ENCODE assay signal across 9 cellular contexts in genomic region chr1:228236744-228237143, GRCh38. TPM values are rescaled to one million over a fixed set of nuclear protein-coding genes. Genes with fewer than 3 reads are reported as not detected.
DNase-seq lines count a peak whose midpoint lies in the region; ATAC-seq and TF ChIP-seq lines count a peak whose summit lies in the region.
"Had no signal": no experiment of that assay in that cellular context is flagged by ENCODE, and none has a peak within 500 bp of the region (broad histone marks: within the 10 kb centered on the region; RNA-seq: fewer than 3 reads in every experiment).

No MANE protein-coding gene starts in this region.

- ATAC-seq in stimulated activated naive CD8-positive, alpha-beta T cell treated with anti-CD3 and anti-CD28 coated beads, Interleukin-15, amount 100 ng/mL, for 72 hours, result peak; percentile 64
- ATAC-seq in HG03039 (IDR thresholded peaks at IDR 0.05; ENCODE audit: unreplicated experiment), result no peak

- no peaks in the 10 kb centered on the region for H4K20me1 ChIP-seq in OCI-LY3 (ENCODE audit: insufficient read depth, low read length)

- CTCF ChIA-PET in activated naive CD4-positive, alpha-beta T cell treated with anti-CD3 and anti-CD28 coated beads, Interleukin-2, amount 10 ng/mL, durations not matched to agents 7 days and 5 days (lab: Charles Lee), result no interaction called here

- peaks cover 45% of the 10 kb centered on the region for H3K36me3 Mint-ChIP-seq in activated naive CD4-positive, alpha-beta T cell treated with anti-CD3 and anti-CD28 coated beads, Interleukin-2, amount 10 ng/mL, durations not matched to agents 7 days and 5 days

- peak; percentile 41 for TF ChIP-seq CTCF in OCI-LY3 (IDR thresholded peaks at IDR 0.05; ENCODE audit: low read depth, low read length)
- peak; percentile 73 for TF ChIP-seq CTCF in fibroblast of villous mesenchyme (IDR thresholded peaks at IDR 0.05; ENCODE audit: insufficient read depth, low read depth, low read length)

- DNase-seq in activated naive CD4-positive, alpha-beta T cell treated with Interleukin-2 at 50 U/mL for 16 hours, result peak; percentile 21
- no peak for DNase-seq in activated naive CD4-positive, alpha-beta T cell treated with anti-CD3 and anti-CD28 coated beads, Interleukin-2, amount 10 ng/mL, durations not matched to agents 7 days and 5 days
- peak; percentile 62 for DNase-seq in fibroblast of villous mesenchyme (ENCODE audit: low read depth)
- no peak for DNase-seq in stimulated activated naive CD8-positive, alpha-beta T cell treated with anti-CD3 and anti-CD28 coated beads, Interleukin-15, amount 100 ng/mL, for 72 hours
- DNase-seq in activated gamma-delta T cell treated with Interleukin-2 at 50 U/mL for 16 hours, result no peak
- no peak for DNase-seq in NCI-H187 (lab: John Stamatoyannopoulos, UW)

- no peak overlapping the region for H3K27ac Mint-ChIP-seq in activated naive CD4-positive, alpha-beta T cell treated with anti-CD3 and anti-CD28 coated beads, Interleukin-2, amount 10 ng/mL, durations not matched to agents 7 days and 5 days
- H3K27ac Mint-ChIP-seq in stimulated activated naive CD8-positive, alpha-beta T cell treated with anti-CD3 and anti-CD28 coated beads, Interleukin-15, amount 100 ng/mL, for 72 hours, result no peak overlapping the region
- H3K27ac Mint-ChIP-seq: activated naive CD4-positive, alpha-beta T cell treated with anti-CD3 and anti-CD28 coated beads, Interleukin-2, amount 50 U/mL, for 24 hours had no signal

- no peaks in the 10 kb centered on the region for H3K79me2 ChIP-seq in OCI-LY3 (ENCODE audit: low read length)

- H3K27me3 ChIP-seq in OCI-LY3 (ENCODE audit: low read depth, low read length), result 0 out of 2 replicates have a peak, but pooled peaks cover 3% of the 10 kb centered on the region

- no peaks in the 10 kb centered on the region for H3K4me1 ChIP-seq in OCI-LY3 (ENCODE audit: low read length)

- H3K36me3 ChIP-seq in OCI-LY3 (replicated peaks; ENCODE audit: low read depth, low read length), result no peaks in the 10 kb centered on the region

- no peaks in the 10 kb centered on the region for H3K27me3 Mint-ChIP-seq in activated naive CD4-positive, alpha-beta T cell treated with anti-CD3 and anti-CD28 coated beads, Interleukin-2, amount 10 ng/mL, durations not matched to agents 7 days and 5 days
- no peaks in the 10 kb centered on the region for H3K27me3 Mint-ChIP-seq in stimulated activated naive CD8-positive, alpha-beta T cell treated with anti-CD3 and anti-CD28 coated beads, Interleukin-15, amount 100 ng/mL, for 72 hours
- H3K27me3 Mint-ChIP-seq: activated naive CD4-positive, alpha-beta T cell treated with anti-CD3 and anti-CD28 coated beads, Interleukin-2, amount 50 U/mL, for 24 hours had no signal

- H3K9me3 ChIP-seq in OCI-LY3 (ENCODE audit: insufficient read depth, low read length), result peaks cover 5% of the 10 kb centered on the region

- no peak overlapping the region for H3K9ac ChIP-seq in OCI-LY3 (ENCODE audit: low read length)

- no peaks in the 10 kb centered on the region for H3K4me1 Mint-ChIP-seq in activated naive CD4-positive, alpha-beta T cell treated with anti-CD3 and anti-CD28 coated beads, Interleukin-2, amount 10 ng/mL, durations not matched to agents 7 days and 5 days
- H3K4me1 Mint-ChIP-seq in stimulated activated naive CD8-positive, alpha-beta T cell treated with anti-CD3 and anti-CD28 coated beads, Interleukin-15, amount 100 ng/mL, for 72 hours, result peaks cover 5% of the 10 kb centered on the region

- peaks cover 57% of the 10 kb centered on the region for H3K9me3 Mint-ChIP-seq in activated naive CD4-positive, alpha-beta T cell treated with anti-CD3 and anti-CD28 coated beads, Interleukin-2, amount 10 ng/mL, durations not matched to agents 7 days and 5 days
- H3K9me3 Mint-ChIP-seq in stimulated activated naive CD8-positive, alpha-beta T cell treated with anti-CD3 and anti-CD28 coated beads, Interleukin-15, amount 100 ng/mL, for 72 hours, result peaks cover 35 to 52% of the 10 kb centered on the region in 2 donors

- no peak overlapping the region for H3K4me2 ChIP-seq in OCI-LY3 (ENCODE audit: low read length)

- no peak overlapping the region for H2AFZ ChIP-seq in OCI-LY3 (ENCODE audit: low read depth, low read length)

- H3K27ac ChIP-seq in OCI-LY3 (ENCODE audit: low read length), result no peak overlapping the region

- H3K4me3 ChIP-seq in OCI-LY3 (ENCODE audit: low read length), result no peak overlapping the region
- H3K4me3 ChIP-seq in fibroblast of villous mesenchyme (ENCODE audit: low read depth, low read length), result no peak overlapping the region

- no peak overlapping the region for H3K4me3 Mint-ChIP-seq in activated naive CD4-positive, alpha-beta T cell treated with anti-CD3 and anti-CD28 coated beads, Interleukin-2, amount 10 ng/mL, durations not matched to agents 7 days and 5 days
- H3K4me3 Mint-ChIP-seq in stimulated activated naive CD8-positive, alpha-beta T cell treated with anti-CD3 and anti-CD28 coated beads, Interleukin-15, amount 100 ng/mL, for 72 hours, result no peak overlapping the region
- H3K4me3 Mint-ChIP-seq: activated naive CD4-positive, alpha-beta T cell treated with anti-CD3 and anti-CD28 coated beads, Interleukin-2, amount 50 U/mL, for 24 hours had no signal

RNA-seq across cellular contexts. Expression of gene OBSCN, which starts 28.9 kb away (rescaled TPM):
- total RNA-seq in fibroblast of villous mesenchyme, result 13.0 and 14.5 TPM in 2 replicates

Comparison
In these comparisons a context has a peak if more than half of its experiments do, and no peak if none do; other contexts are left out.
1. DNase-seq: peak in activated naive CD4-positive, alpha-beta T cell treated with Interleukin-2 at 50 U/mL for 16 hours (single experiment) and fibroblast of villous mesenchyme (single experiment); none in activated naive CD4-positive, alpha-beta T cell treated with anti-CD3 and anti-CD28 coated beads, Interleukin-2, amount 10 ng/mL, durations not matched to agents 7 days and 5 days (single experiment), stimulated activated naive CD8-positive, alpha-beta T cell treated with anti-CD3 and anti-CD28 coated beads, Interleukin-15, amount 100 ng/mL, for 72 hours (0 of 2), activated gamma-delta T cell treated with Interleukin-2 at 50 U/mL for 16 hours (single experiment) and NCI-H187 (0 of 2).